Comparison of ENCODE assay signal across 35 cellular contexts in genomic region chr1:19771350-19771749, GRCh38. TPM values are rescaled to one million over a fixed set of nuclear protein-coding genes. Genes with fewer than 3 reads are reported as not detected.
"Had no signal": no experiment of that assay in that cellular context is flagged by ENCODE, and none has a peak within 500 bp of the region (broad histone marks: within the 10 kb centered on the region; RNA-seq: fewer than 3 reads in every experiment).

No MANE protein-coding gene starts in this region.

- H3K9me3 ChIP-seq: esophagus squamous epithelium, heart right ventricle, left lung, mucosa of descending colon, right lobe of liver, suprapubic skin, transverse colon, upper lobe of right lung, uterus had no signal

- H3K4me2 ChIP-seq: neural progenitor cell, smooth muscle cell had no signal

- H3K4me1 ChIP-seq: esophagus squamous epithelium, heart right ventricle, left lung, right lobe of liver, suprapubic skin, transverse colon, upper lobe of right lung, uterus had no signal

- ATAC-seq: heart right ventricle; left cardiac atrium; left lung; mucosa of descending colon; naive thymus-derived CD4-positive, alpha-beta T cell; right lobe of liver; stimulated activated naive CD8-positive, alpha-beta T cell treated with anti-CD3 and anti-CD28 coated beads, Interleukin-15, amount 100 ng/mL, for 72 hours; upper lobe of right lung had no signal

- H3K27me3 ChIP-seq: esophagus squamous epithelium, heart right ventricle, left lung, neural progenitor cell, right lobe of liver, suprapubic skin, transverse colon, upper lobe of right lung, uterus had no signal

- H3K36me3 ChIP-seq: neural progenitor cell, uterus had no signal

- H3K27ac ChIP-seq: coronary artery, esophagus squamous epithelium, heart right ventricle, left lung, neural progenitor cell, right lobe of liver, suprapubic skin, transverse colon, upper lobe of right lung, uterus had no signal

- DNase-seq: dermis blood vessel endothelial cell; effector memory CD4-positive, alpha-beta T cell; erythroblast; esophagus squamous epithelium; foreskin melanocyte; glutamatergic neuron; heart right ventricle; hippocampal formation; left cardiac atrium; left lung; mesenchymal stem cell; mucosa of descending colon; naive thymus-derived CD4-positive, alpha-beta T cell; nucleus accumbens; right lobe of liver; stimulated activated CD4-positive, alpha-beta T cell treated with anti-CD3 and anti-CD28 coated beads, Interleukin-12 subunit alpha, Interleukin-12 subunit beta, amount 100 ng/mL, for 4 hours; stimulated activated CD4-positive, alpha-beta T cell treated with anti-CD3 and anti-CD28 coated beads, Interleukin-1b, Interleukin-23, amount 100 ng/mL, for 48 hours; stimulated activated CD4-positive, alpha-beta T cell treated with anti-CD3 and anti-CD28 coated beads, Interleukin-4, amount 100 ng/mL, for 1 hour; stimulated activated CD8-positive, alpha-beta memory T cell treated with anti-CD3 and anti-CD28 coated beads, Interleukin-4, amount 100 ng/mL, for 48 hours; stimulated activated naive CD4-positive, alpha-beta T cell; stimulated activated naive CD8-positive, alpha-beta T cell treated with anti-CD3 and anti-CD28 coated beads, Interleukin-15, amount 100 ng/mL, for 72 hours; transverse colon; upper lobe of right lung; uterus had no signal

- H3K9ac ChIP-seq: neural progenitor cell had no signal

- FAIRE-seq: endometrium, islet of Langerhans had no signal

- H2AFZ ChIP-seq: neural progenitor cell had no signal

- H3K4me3 ChIP-seq: coronary artery, esophagus squamous epithelium, heart right ventricle, left lung, mucosa of descending colon, neural progenitor cell, right lobe of liver, smooth muscle cell, suprapubic skin, transverse colon, upper lobe of right lung, uterus had no signal

RNA-seq across cellular contexts. Expression of gene RNF186, which starts 43.7 kb away (rescaled TPM):
- total RNA-seq: dermis blood vessel endothelial cell; esophagus squamous epithelium; heart right ventricle; kidney epithelial cell; left cardiac atrium; left lung; lung microvascular endothelial cell; mesothelial cell of epicardium; naive thymus-derived CD4-positive, alpha-beta T cell; osteocyte; pulmonary artery endothelial cell; smooth muscle cell; upper lobe of right lung had no signal
- polyA plus RNA-seq: heart right ventricle; naive thymus-derived CD4-positive, alpha-beta T cell; smooth muscle cell had no signal
